Comparison of ENCODE assay signal across 15 cellular contexts in genomic region chr19:57190301-57190700, GRCh38. TPM values are rescaled to one million over a fixed set of nuclear protein-coding genes. Genes with fewer than 3 reads are reported as not detected.
DNase-seq lines count a peak whose midpoint lies in the region; ATAC-seq and TF ChIP-seq lines count a peak whose summit lies in the region.
"Had no signal": no experiment of that assay in that cellular context is flagged by ENCODE, and none has a peak within 500 bp of the region (broad histone marks: within the 10 kb centered on the region; RNA-seq: fewer than 3 reads in every experiment).

No MANE protein-coding gene starts in this region.

- DNase-seq in stimulated activated naive CD8-positive, alpha-beta T cell treated with anti-CD3 and anti-CD28 coated beads, Interleukin-15, Interleukin-2, amounts not matched to agents 100 U/mL and 50 U/mL, for 24 hours: no peak
- DNase-seq in activated B cell treated with CpG ODN at 0.5 μM for 24 hours (no peak), immature natural killer cell (no peak), Calu3 (no peak), NCI-H69 (lab: John Stamatoyannopoulos, UW) (no peak), NCI-H1048 (lab: John Stamatoyannopoulos, UW) (no peak)
- DNase-seq: caudate nucleus, NCI-H146, NCI-H774 had no signal

- ATAC-seq in stimulated activated naive CD8-positive, alpha-beta T cell treated with anti-CD3 and anti-CD28 coated beads, Interleukin-15, Interleukin-2, amounts not matched to agents 100 U/mL and 50 U/mL, for 24 hours: no peak
- ATAC-seq in activated B cell treated with CpG ODN at 0.5 μM for 24 hours (ENCODE audit: low read depth) (no peak), GM21576 (IDR thresholded peaks at IDR 0.05; ENCODE audit: unreplicated experiment) (no peak)

- no peak for TF ChIP-seq CTCF in activated B cell treated with CpG ODN at 0.5 μM for 24 hours (IDR thresholded peaks at IDR 0.05)
- no peak for TF ChIP-seq CTCF in Calu3 (IDR thresholded peaks at IDR 0.05; ENCODE audit: unreplicated experiment)

- H3K4me1 Mint-ChIP-seq in stimulated activated naive CD8-positive, alpha-beta T cell treated with anti-CD3 and anti-CD28 coated beads, Interleukin-15, Interleukin-2, amounts not matched to agents 100 ng/mL and 50 ng/mL, for 24 hours (ENCODE audit: low read depth): peaks cover 39% of the 10 kb centered on the region
- H3K4me1 Mint-ChIP-seq in activated B cell treated with CpG ODN at 0.5 μM for 24 hours (peaks cover 36% of the 10 kb centered on the region), immature natural killer cell (peaks cover 34 to 48% of the 10 kb centered on the region in 2 donors), Calu3 (ENCODE audit: low read depth, unreplicated experiment) (peaks cover 11% of the 10 kb centered on the region)

- no TSS peak for BruUV-seq in Calu3 (replicated peaks; lab: Mats Ljungman, UMichigan)

- peak overlapping the region; percentile 89 for H3K4me3 Mint-ChIP-seq in stimulated activated naive CD8-positive, alpha-beta T cell treated with anti-CD3 and anti-CD28 coated beads, Interleukin-15, Interleukin-2, amounts not matched to agents 100 ng/mL and 50 ng/mL, for 24 hours
- H3K4me3 Mint-ChIP-seq in activated B cell treated with CpG ODN at 0.5 μM for 24 hours (peak overlapping the region; percentile 92), immature natural killer cell (peak overlapping the region; percentile 90 to 96 (median 94)), Calu3 (ENCODE audit: low read depth, unreplicated experiment) (no peak overlapping the region)

- H3K9me3 Mint-ChIP-seq in stimulated activated naive CD8-positive, alpha-beta T cell treated with anti-CD3 and anti-CD28 coated beads, Interleukin-15, Interleukin-2, amounts not matched to agents 100 ng/mL and 50 ng/mL, for 24 hours: peaks cover 19% of the 10 kb centered on the region
- H3K9me3 Mint-ChIP-seq in activated B cell treated with CpG ODN at 0.5 μM for 24 hours (peaks cover 16% of the 10 kb centered on the region), immature natural killer cell (peaks cover 2 to 18% (median 8%) of the 10 kb centered on the region in 6 donors), Calu3 (ENCODE audit: low read depth, unreplicated experiment) (peaks cover 12% of the 10 kb centered on the region)

- H3K27ac Mint-ChIP-seq in stimulated activated naive CD8-positive, alpha-beta T cell treated with anti-CD3 and anti-CD28 coated beads, Interleukin-15, Interleukin-2, amounts not matched to agents 100 ng/mL and 50 ng/mL, for 24 hours: peak overlapping the region; percentile 95
- H3K27ac Mint-ChIP-seq in activated B cell treated with CpG ODN at 0.5 μM for 24 hours: peak overlapping the region; percentile 94
- peak overlapping the region; percentile 91 to 97 (median 97) for H3K27ac Mint-ChIP-seq in immature natural killer cell
- no peak overlapping the region for H3K27ac Mint-ChIP-seq in Calu3 (ENCODE audit: unreplicated experiment)

- POLR2A ChIA-PET in activated B cell treated with CpG ODN at 0.5 μM for 24 hours (lab: Charles Lee): interaction anchor here (1.2 to 2.1 kb wide), 4 partner anchors 50 to 491 kb away, joined by 4 to 15 read pairs (median 7); partner anchors contain the start of genes ZNF543 and ZNF805

- H3K27me3 Mint-ChIP-seq in stimulated activated naive CD8-positive, alpha-beta T cell treated with anti-CD3 and anti-CD28 coated beads, Interleukin-15, Interleukin-2, amounts not matched to agents 100 ng/mL and 50 ng/mL, for 24 hours: peaks cover 9% of the 10 kb centered on the region
- H3K27me3 Mint-ChIP-seq in activated B cell treated with CpG ODN at 0.5 μM for 24 hours: peaks cover 5% of the 10 kb centered on the region
- H3K27me3 Mint-ChIP-seq in immature natural killer cell (ENCODE audit: low read depth in 3 of 3): peaks cover 7 to 24% (median 16%) of the 10 kb centered on the region in 3 donors
- no peaks in the 10 kb centered on the region for H3K27me3 Mint-ChIP-seq in Calu3 (ENCODE audit: unreplicated experiment)

- peaks cover 53% of the 10 kb centered on the region for H3K36me3 Mint-ChIP-seq in stimulated activated naive CD8-positive, alpha-beta T cell treated with anti-CD3 and anti-CD28 coated beads, Interleukin-15, Interleukin-2, amounts not matched to agents 100 ng/mL and 50 ng/mL, for 24 hours (ENCODE audit: low read depth)
- H3K36me3 Mint-ChIP-seq in activated B cell treated with CpG ODN at 0.5 μM for 24 hours (ENCODE audit: low read depth): peaks cover 43% of the 10 kb centered on the region
- peaks cover 11 to 31% (median 26%) of the 10 kb centered on the region in 3 donors for H3K36me3 Mint-ChIP-seq in immature natural killer cell
- peaks cover 35% of the 10 kb centered on the region for H3K36me3 Mint-ChIP-seq in Calu3 (ENCODE audit: insufficient read depth, unreplicated experiment)

- CTCF ChIA-PET in activated B cell treated with CpG ODN at 0.5 μM for 24 hours (lab: Charles Lee): no interaction called here
- CTCF ChIA-PET in Calu3 (lab: Charles Lee): no interaction called here

- intact Hi-C loops in activated B cell treated with CpG ODN at 0.5 μM for 24 hours (cut with micrococcal nuclease): loop anchor here (10.0 kb wide), 1 partner anchor 174 kb away; the partner anchor contains the start of genes TRAPPC2B and ZNF547
- intact Hi-C loops in Calu3 (cut with micrococcal nuclease; ENCODE audit: unreplicated experiment): loop anchor here (10.0 kb wide), 1 partner anchor 194 kb away; the partner anchor contains the start of gene ZNF548

RNA-seq across cellular contexts. Expression of gene ZNF264, which starts 1.0 kb away (rescaled TPM):
- total RNA-seq in activated B cell treated with CpG ODN at 0.5 μM for 24 hours: 56.2 and 58.7 TPM in 2 replicates
- 10 to 100 TPM; 13.3 to 17.3 (median 14.8) TPM for polyA plus RNA-seq in immature natural killer cell
- total RNA-seq in Calu3 (2022): 28.7 and 29.0 TPM in 2 replicates

RNA-seq across cellular contexts. Expression of gene DUXA, which starts 23.0 kb away (rescaled TPM):
- not detected in 2 replicates for total RNA-seq in activated B cell treated with CpG ODN at 0.5 μM for 24 hours
- not detected for polyA plus RNA-seq in immature natural killer cell
- not detected in 2 replicates for total RNA-seq in Calu3 (2022)
- total RNA-seq: mononuclear cell, smooth muscle cell had no signal
- polyA plus RNA-seq: BJ, esophagus, smooth muscle cell had no signal

RNA-seq across cellular contexts. Expression of gene AURKC, which starts 40.5 kb away (rescaled TPM):
- total RNA-seq in activated B cell treated with CpG ODN at 0.5 μM for 24 hours (1.4 and 1.7 TPM in 2 replicates), Calu3 (2022) (0.83 and 1.3 TPM in 2 replicates)
- 1 to 10 TPM in 2 of 3 donors, not detected in 1; 1.8 to 2.5 TPM for polyA plus RNA-seq in immature natural killer cell

RNA-seq across cellular contexts. Expression of gene ZIM3, which starts 45.3 kb away (rescaled TPM):
- total RNA-seq in activated B cell treated with CpG ODN at 0.5 μM for 24 hours (not detected in 2 replicates), Calu3 (2022) (not detected in 2 replicates)
- not detected for polyA plus RNA-seq in immature natural killer cell
- total RNA-seq: smooth muscle cell had no signal
- polyA plus RNA-seq: BJ, esophagus, smooth muscle cell had no signal

RNA-seq across cellular contexts. Expression of gene ZNF805, which starts 50.1 kb away (rescaled TPM):
- 20.3 and 25.9 TPM in 2 replicates for total RNA-seq in activated B cell treated with CpG ODN at 0.5 μM for 24 hours
- 1 to 10 TPM; 1.9 to 3.0 (median 2.9) TPM for polyA plus RNA-seq in immature natural killer cell
- total RNA-seq in Calu3 (2022): 13.8 and 14.1 TPM in 2 replicates
